1 cellular context compared by ENCODE assay signal in genomic region chr15:41520636-41521035, GRCh38.
TF ChIP-seq lines count a peak whose summit lies in the region.

No MANE protein-coding gene starts in this region.

TF ChIP-seq in HepG2, 621 proteins besides CTCF, POLR2A, EP300 and RAD21:
- TF ChIP-seq ZMYM3 (CRISPR knock-in tag; IDR thresholded peaks at IDR 0.05) (no peak), RBFOX2 (IDR thresholded peaks at IDR 0.05; ENCODE audit: low read depth, low read length) (no peak), SSRP1 (CRISPR knock-in tag; IDR thresholded peaks at IDR 0.05) (no peak), ARID5B (CRISPR knock-in tag; IDR thresholded peaks at IDR 0.05) (no peak), BCL6 (CRISPR knock-in tag; IDR thresholded peaks at IDR 0.05) (no peak), LRRFIP1 (CRISPR knock-in tag; conservative IDR thresholded peaks at IDR 0.05) (no peak), ZNF766 (CRISPR knock-in tag; IDR thresholded peaks at IDR 0.05; ENCODE audit: borderline replicate concordance) (no peak), POLR2AphosphoS2 (IDR thresholded peaks at IDR 0.05; ENCODE audit: low read depth, low read length) (no peak), ZNF83 (CRISPR knock-in tag; IDR thresholded peaks at IDR 0.05; ENCODE audit: borderline replicate concordance) (no peak), ZFP82 (CRISPR knock-in tag; IDR thresholded peaks at IDR 0.05; ENCODE audit: borderline replicate concordance) (no peak), HNRNPL (IDR thresholded peaks at IDR 0.05; ENCODE audit: low read depth, low read length) (0 out of 2 replicates have a peak, but pooled peaks have one; percentile 52), TBX2 (CRISPR knock-in tag; IDR thresholded peaks at IDR 0.05; ENCODE audit: borderline replicate concordance) (no peak), AGO2 (optimal IDR thresholded peaks at IDR 0.05; ENCODE audit: low read depth, low read length) (peak; percentile 35), RORA (CRISPR knock-in tag; IDR thresholded peaks at IDR 0.05) (no peak)
